8 cellular contexts compared by ENCODE assay signal in genomic region chr15:69059170-69059943, GRCh38. TPM values are rescaled to one million over a fixed set of nuclear protein-coding genes. Genes with fewer than 3 reads are reported as not detected.
DNase-seq lines count a peak whose midpoint lies in the region; ATAC-seq and TF ChIP-seq lines count a peak whose summit lies in the region.

No MANE protein-coding gene starts in this region.

- H3K4me1 ChIP-seq in Karpas-422 (ENCODE audit: low read length), result no peaks in the 10 kb centered on the region
- H3K4me1 ChIP-seq in Panc1 (ENCODE audit: control insufficient read depth, insufficient read depth, low read length), result 0 out of 2 replicates have a peak, but pooled peaks cover 4% of the 10 kb centered on the region
- H3K4me1 ChIP-seq in esophagus squamous epithelium, result peaks cover 6 to 9% (median 7%) of the 10 kb centered on the region in 3 donors

- H4K20me1 ChIP-seq in Karpas-422 (ENCODE audit: insufficient read depth, low read depth, low read length), result no peaks in the 10 kb centered on the region

- H3K4me3 ChIP-seq in Karpas-422 (ENCODE audit: low read length), result no peak overlapping the region
- H3K4me3 ChIP-seq in Panc1 (ENCODE audit: low read depth in 2 of 2, low read length in 2 of 2), result no peak overlapping the region
- no peak overlapping the region for H3K4me3 ChIP-seq in esophagus squamous epithelium

- H3K9me2 ChIP-seq in Karpas-422 (replicated peaks; ENCODE audit: insufficient read depth, low read length), result no peaks in the 10 kb centered on the region

- no peak for TF ChIP-seq POLR2A in esophagus squamous epithelium (IDR thresholded peaks at IDR 0.05)

- 38 to 71% methylated on average over 11 to 18 of the region's 19 CpGs for WGBS in esophagus squamous epithelium, 2 donors

- peak; percentile 76 for TF ChIP-seq CTCF in Calu3 (IDR thresholded peaks at IDR 0.05; ENCODE audit: unreplicated experiment)
- peak; percentile 88 for TF ChIP-seq CTCF in Panc1 (IDR thresholded peaks at IDR 0.05)
- peak; percentile 57 to 93 (median 91) for TF ChIP-seq CTCF in esophagus squamous epithelium (IDR thresholded peaks at IDR 0.05)
- peak; percentile 91 for TF ChIP-seq CTCF in nephron progenitor cell (IDR thresholded peaks at IDR 0.05)

- POLR2A ChIA-PET in Panc1 (lab: Charles Lee), result interaction anchor here (0.6 kb wide), 1 partner anchor 167 kb away, joined by 3 read pairs; no protein-coding TSS in a partner anchor

- H2AFZ ChIP-seq in Karpas-422 (ENCODE audit: low read length), result no peak overlapping the region

- H3K4me3 Mint-ChIP-seq in Calu3 (ENCODE audit: low read depth, unreplicated experiment) (no peak overlapping the region), nephron progenitor cell (no peak overlapping the region)

- H3K27me3 Mint-ChIP-seq in Calu3 (ENCODE audit: unreplicated experiment), result peaks cover 40% of the 10 kb centered on the region
- peaks cover 35% of the 10 kb centered on the region for H3K27me3 Mint-ChIP-seq in nephron progenitor cell (ENCODE audit: low read depth, poor library complexity)

- H3K9ac ChIP-seq in Karpas-422 (ENCODE audit: low read length), result no peak overlapping the region

- no peaks in the 10 kb centered on the region for H3K79me2 ChIP-seq in Karpas-422 (ENCODE audit: low read length)

- CTCF ChIA-PET in Calu3 (lab: Charles Lee), result interaction anchor here (0.6 to 1.4 kb wide), 12 partner anchors 28 to 353 kb away, joined by 3 to 17 read pairs (median 4); no protein-coding TSS in a partner anchor
- CTCF ChIA-PET in Panc1 (lab: Charles Lee), result no interaction called here

- no peaks in the 10 kb centered on the region for H3K9me3 ChIP-seq in Karpas-422 (ENCODE audit: low read length)
- no peaks in the 10 kb centered on the region for H3K9me3 ChIP-seq in Panc1 (ENCODE audit: control insufficient read depth, insufficient read depth, low read depth, low read length)
- no peaks in the 10 kb centered on the region for H3K9me3 ChIP-seq in esophagus squamous epithelium

- in situ Hi-C loops in Panc1 (cut with HindIII; ENCODE audit: low pct_unique_long_range_greater_than_20kb, low sequenced_read_pairs), result no loop called here

- H3K27ac Mint-ChIP-seq in Calu3 (ENCODE audit: unreplicated experiment), result no peak overlapping the region
- H3K27ac Mint-ChIP-seq in nephron progenitor cell, result no peak overlapping the region

- intact Hi-C loops in Calu3 (cut with micrococcal nuclease; ENCODE audit: unreplicated experiment) (loop anchor here (1.0 to 5.0 kb wide), 5 partner anchors 103 to 351 kb away; partner anchors contain the start of gene GLCE), Panc1 (cut with micrococcal nuclease; ENCODE audit: unreplicated experiment) (loop anchor here (1.0 to 5.0 kb wide), 3 partner anchors 206 to 353 kb away; partner anchors contain the start of gene KIF23), esophagus squamous epithelium (cut with DNase I) (loop anchor here (5.0 to 10.0 kb wide), 2 partner anchors 205 to 333 kb away; no protein-coding TSS in a partner anchor)

- H3K27me3 ChIP-seq in Karpas-422 (ENCODE audit: low read length), result no peaks in the 10 kb centered on the region
- no peaks in the 10 kb centered on the region; the same call in 1 of the 2 replicates for H3K27me3 ChIP-seq in Panc1 (ENCODE audit: control insufficient read depth, insufficient read depth, low read length)
- peaks cover 0 to 20% (median 0%) of the 10 kb centered on the region in 4 donors for H3K27me3 ChIP-seq in esophagus squamous epithelium

- DNase-seq in Calu3 (peak; percentile 90), Karpas-422 (peak; percentile 90), Panc1 (ENCODE audit: low read depth, low spot score) (peak; percentile 76), activated T-cell treated with anti-CD3 and anti-CD28 coated beads for 48 hours (ENCODE audit: low read depth) (peak; percentile 55), esophagus squamous epithelium (lab: John Stamatoyannopoulos, UW) (no peak), nephron progenitor cell (peak; percentile 94)
- DNase-seq in stimulated activated naive CD4-positive, alpha-beta T cell treated with Interleukin-2 at 50 U/mL for 16 hours (lab: John Stamatoyannopoulos, UW), result peak; percentile 52

- H3K27ac ChIP-seq in Karpas-422 (ENCODE audit: low read length) (no peak overlapping the region), Panc1 (ENCODE audit: low read length) (peak overlapping the region; percentile 55; the same call in 1 of the 2 replicates), esophagus squamous epithelium (no peak overlapping the region)

- no peak overlapping the region for H3K4me2 ChIP-seq in Karpas-422 (ENCODE audit: low read depth, low read length, poor library complexity, severe bottlenecking)

- H3K4me1 Mint-ChIP-seq in Calu3 (ENCODE audit: low read depth, unreplicated experiment) (no peaks in the 10 kb centered on the region), nephron progenitor cell (peaks cover 10% of the 10 kb centered on the region)

- peak; percentile 92 for ATAC-seq in Panc1
- ATAC-seq in HG03280 (IDR thresholded peaks at IDR 0.05; ENCODE audit: unreplicated experiment), result no peak

- BruUV-seq in Calu3 (replicated peaks; lab: Mats Ljungman, UMichigan) (no TSS peak), Panc1 (replicated peaks; lab: Mats Ljungman, UMichigan) (no TSS peak)

- H3K9me3 Mint-ChIP-seq in Calu3 (ENCODE audit: low read depth, unreplicated experiment) (no peaks in the 10 kb centered on the region), nephron progenitor cell (no peaks in the 10 kb centered on the region)

- H3K36me3 Mint-ChIP-seq in Calu3 (ENCODE audit: insufficient read depth, unreplicated experiment), result peaks cover 5% of the 10 kb centered on the region
- H3K36me3 Mint-ChIP-seq in nephron progenitor cell (ENCODE audit: low read depth), result no peaks in the 10 kb centered on the region

- no peaks in the 10 kb centered on the region for H3K36me3 ChIP-seq in Karpas-422 (ENCODE audit: insufficient read depth, low read length)
- H3K36me3 ChIP-seq in Panc1 (ENCODE audit: control insufficient read depth, insufficient read depth, low read length), result no peaks in the 10 kb centered on the region
- H3K36me3 ChIP-seq in esophagus squamous epithelium, result no peaks in the 10 kb centered on the region

RNA-seq across cellular contexts. Expression of gene NOX5, which starts 44.9 kb away (rescaled TPM):
- total RNA-seq in Calu3 (2022), result 0.14 and 0.20 TPM in 2 replicates
- not detected in 2 replicates for total RNA-seq in Karpas-422 (2014; rRNA removed; shearing (Covaris generic); ENCODE audit: low replicate concordance)
- 0.26 TPM for total RNA-seq in Panc1 (2021; ENCODE audit: unreplicated experiment)
- 0.21 TPM for polyA plus RNA-seq in Panc1 (2012; ENCODE audit: insufficient read length)
- 1 to 10 TPM in 1 of 4 donors, under 1 TPM in 3; 0.19 to 1.5 (median 0.46) TPM for total RNA-seq in esophagus squamous epithelium
